17 cellular contexts compared by ENCODE assay signal in genomic region chr2:169303579-169304285, GRCh38. TPM values are rescaled to one million over a fixed set of nuclear protein-coding genes. Genes with fewer than 3 reads are reported as not detected.
"Had no signal": no experiment of that assay in that cellular context is flagged by ENCODE, and none has a peak within 500 bp of the region (broad histone marks: within the 10 kb centered on the region; RNA-seq: fewer than 3 reads in every experiment).

No MANE protein-coding gene starts in this region.

- H3K36me3 ChIP-seq: gastrocnemius medialis, heart left ventricle, vagina, WERI-Rb-1 had no signal

- H3K36me3 Mint-ChIP-seq: activated naive CD4-positive, alpha-beta T cell treated with anti-CD3 and anti-CD28 coated beads, Interleukin-2, amount 50 U/mL, for 72 hours had no signal

- H3K9me3 Mint-ChIP-seq: activated T-helper 1 cell treated with anti-CD3 and anti-CD28 coated beads, Interleukin-12 subunit alpha, Interleukin-12 subunit beta, Interleukin-2, Interleukin-4 antibody, amounts not matched to agents 30 ng/mL and 10 ng/mL and 1 ng/mL, durations not matched to agents 14 hours and 24 hours and 36 hours had no signal

- H3K9me3 ChIP-seq: gastrocnemius medialis, vagina had no signal

- H3K4me1 ChIP-seq: gastrocnemius medialis, heart left ventricle, vagina had no signal

- H3K4me3 ChIP-seq: gastrocnemius medialis, heart left ventricle, lung, vagina had no signal

- H3K27me3 ChIP-seq: gastrocnemius medialis, heart left ventricle, vagina had no signal

- H3K4me3 Mint-ChIP-seq: activated T-helper 1 cell treated with anti-CD3 and anti-CD28 coated beads, Interleukin-12 subunit alpha, Interleukin-12 subunit beta, Interleukin-2, Interleukin-4 antibody, amounts not matched to agents 30 ng/mL and 10 ng/mL and 1 ng/mL, durations not matched to agents 14 hours and 24 hours and 36 hours had no signal

- H3K27ac ChIP-seq: gastrocnemius medialis, heart left ventricle, vagina, WERI-Rb-1 had no signal

- DNase-seq: activated CD4-positive, alpha-beta T cell treated with anti-CD3 and anti-CD28 coated beads for 1 hour; activated CD8-positive, alpha-beta memory T cell treated with anti-CD3 and anti-CD28 coated beads for 24 hours; activated gamma-delta T cell treated with Interleukin-2 at 50 U/mL for 16 hours; caudate nucleus; gastrocnemius medialis; heart left ventricle; kidney; stimulated activated CD4-positive, alpha-beta T cell treated with anti-CD3 and anti-CD28 coated beads, Interleukin-12 subunit alpha, Interleukin-12 subunit beta, amount 100 ng/mL, for 4 hours; stimulated activated naive CD8-positive, alpha-beta T cell treated with anti-CD3 and anti-CD28 coated beads, Interleukin-15, Interleukin-2, amounts not matched to agents 100 U/mL and 50 U/mL, for 24 hours; trophoblast cell; WERI-Rb-1 had no signal

- H3K27ac Mint-ChIP-seq: activated naive CD4-positive, alpha-beta T cell treated with anti-CD3 and anti-CD28 coated beads, Interleukin-2, amount 50 U/mL, for 72 hours; activated T-helper 1 cell treated with anti-CD3 and anti-CD28 coated beads, Interleukin-12 subunit alpha, Interleukin-12 subunit beta, Interleukin-2, Interleukin-4 antibody, amounts not matched to agents 30 ng/mL and 10 ng/mL and 1 ng/mL, durations not matched to agents 14 hours and 24 hours and 36 hours had no signal

RNA-seq across cellular contexts. Expression of gene LRP2, which starts 58.6 kb away (rescaled TPM):
- total RNA-seq: gastrocnemius medialis, mononuclear cell, vagina had no signal
- polyA plus RNA-seq: esophagus had no signal
